Comparison of ENCODE assay signal across 28 cellular contexts in the genomic region with DNA sequence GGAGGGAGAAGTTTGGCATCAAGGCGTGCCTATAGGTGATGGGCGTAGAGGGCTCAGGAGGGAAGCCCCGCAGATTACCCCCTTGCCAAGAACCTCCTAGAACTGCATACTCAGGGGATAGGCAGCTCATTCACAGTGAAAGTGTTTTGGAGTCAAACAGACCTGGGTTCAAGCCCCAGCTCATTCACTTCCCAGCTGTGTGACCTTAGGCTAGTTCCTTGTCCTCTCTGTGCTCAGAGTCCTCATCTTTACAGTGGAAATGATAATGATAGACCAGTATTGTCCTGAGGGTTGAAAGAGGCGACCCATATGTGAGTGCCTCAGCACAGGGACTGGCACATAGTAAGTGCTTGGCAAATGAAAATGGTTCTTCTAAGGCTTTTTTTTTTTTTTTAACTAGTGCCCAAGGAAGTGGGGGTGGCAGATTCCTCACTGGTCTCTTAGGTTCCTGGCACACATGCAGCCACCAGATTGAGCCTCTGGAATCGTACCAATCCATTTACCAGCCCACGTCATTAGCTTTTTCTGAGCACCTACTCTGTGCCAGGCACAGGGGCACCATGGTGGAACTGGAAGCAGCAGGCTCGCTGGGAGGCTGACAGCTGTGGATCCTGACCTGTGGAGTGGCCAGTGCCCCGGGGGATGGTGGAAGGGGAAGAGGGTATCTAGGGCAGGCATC.
DNase-seq lines count a peak whose midpoint lies in the region; ATAC-seq and TF ChIP-seq lines count a peak whose summit lies in the region.
"Had no signal": no experiment of that assay in that cellular context is flagged by ENCODE, and none has a peak within 500 bp of the region (broad histone marks: within the 10 kb centered on the region; RNA-seq: fewer than 3 reads in every experiment).

No MANE protein-coding gene starts in this region.

- TF ChIP-seq POLR2A in stomach (IDR thresholded peaks at IDR 0.05), result no peak

- H3K4me1 Mint-ChIP-seq in mesothelial cell of epicardium, result peaks cover 41% of the 10 kb centered on the region
- peaks cover 45% of the 10 kb centered on the region for H3K4me1 Mint-ChIP-seq in activated naive CD8-positive, alpha-beta T cell treated with anti-CD3 and anti-CD28 coated beads, Interleukin-2, amount 50 U/mL, for 24 hours

- no peak for ATAC-seq in activated naive CD8-positive, alpha-beta T cell treated with anti-CD3 and anti-CD28 coated beads, Interleukin-2, amount 50 U/mL, for 24 hours

- DNase-seq in left ventricle myocardium inferior (no peak), cardiac septum (ENCODE audit: low spot score) (no peak), mesothelial cell of epicardium (ENCODE audit: low spot score in 2 of 2, unreplicated experiment in 2 of 2) (no peak), epidermal melanocyte (ENCODE audit: insufficient read length, low spot score) (no peak), stomach (no peak)
- no peak for DNase-seq in activated naive CD8-positive, alpha-beta T cell treated with anti-CD3 and anti-CD28 coated beads, Interleukin-2, amount 50 U/mL, for 24 hours
- DNase-seq in activated effector memory CD4-positive, alpha-beta T cell treated with anti-CD3 and anti-CD28 coated beads, Interleukin-2, amount 50 U/mL, for 16 hours, result no peak
- DNase-seq: activated CD4-positive, alpha-beta memory T cell treated with anti-CD3 and anti-CD28 coated beads, Interleukin-2, amount 10 ng/mL, durations not matched to agents 7 days and 5 days; activated CD4-positive, CD25-positive, alpha-beta regulatory T cell treated with anti-CD3 and anti-CD28 coated beads, Interleukin-2, amount 50 U/mL, for 72 hours; activated gamma-delta T cell; central memory CD4-positive, alpha-beta T cell; DMS53; esophagus squamous epithelium; foreskin melanocyte; GDM1; HCEC 1CT; heart left ventricle; islet precursor cell; midbrain; naive B cell; NCI-H1092; NCI-H1694; NCI-H748 treated with DMSO at 0.1 percent for 48 hours; Peyer's patch; SIG-M5; stimulated activated CD4-positive, alpha-beta T cell treated with anti-CD3 and anti-CD28 coated beads, Interleukin-4, amount 100 ng/mL, for 24 hours had no signal

- H3K9me3 Mint-ChIP-seq in mesothelial cell of epicardium, result no peaks in the 10 kb centered on the region
- H3K9me3 Mint-ChIP-seq in activated naive CD8-positive, alpha-beta T cell treated with anti-CD3 and anti-CD28 coated beads, Interleukin-2, amount 50 U/mL, for 24 hours, result no peaks in the 10 kb centered on the region
- H3K9me3 Mint-ChIP-seq: activated CD4-positive, alpha-beta memory T cell treated with anti-CD3 and anti-CD28 coated beads, Interleukin-2, amount 10 ng/mL, durations not matched to agents 7 days and 5 days; IgD-negative memory B cell; naive B cell had no signal

- H3K27ac ChIP-seq in left ventricle myocardium inferior (replicated peaks) (peak overlapping the region; percentile 68), angular gyrus (ENCODE audit: low read depth, low read length) (peak overlapping the region; percentile 51), stomach (no peak overlapping the region)
- H3K27ac ChIP-seq: esophagus squamous epithelium, Peyer's patch had no signal

- H3K27me3 ChIP-seq in left ventricle myocardium inferior (ENCODE audit: low read depth) (no peaks in the 10 kb centered on the region), stomach (no peaks in the 10 kb centered on the region)
- H3K27me3 ChIP-seq: esophagus squamous epithelium, heart left ventricle, Peyer's patch had no signal

- no peak for TF ChIP-seq CTCF in left ventricle myocardium inferior (IDR thresholded peaks at IDR 0.05; ENCODE audit: borderline replicate concordance)
- TF ChIP-seq CTCF in mesothelial cell of epicardium (IDR thresholded peaks at IDR 0.05; ENCODE audit: unreplicated experiment), result no peak
- TF ChIP-seq CTCF in stomach (IDR thresholded peaks at IDR 0.05), result no peak

- H3K27me3 Mint-ChIP-seq in mesothelial cell of epicardium (ENCODE audit: low read depth), result no peaks in the 10 kb centered on the region
- no peaks in the 10 kb centered on the region for H3K27me3 Mint-ChIP-seq in activated naive CD8-positive, alpha-beta T cell treated with anti-CD3 and anti-CD28 coated beads, Interleukin-2, amount 50 U/mL, for 24 hours
- H3K27me3 Mint-ChIP-seq: activated CD4-positive, alpha-beta memory T cell treated with anti-CD3 and anti-CD28 coated beads, Interleukin-2, amount 10 ng/mL, durations not matched to agents 7 days and 5 days; IgD-negative memory B cell; naive B cell had no signal

- intact Hi-C loops in left ventricle myocardium inferior (cut with micrococcal nuclease), result no loop called here
- intact Hi-C loops in cardiac septum (cut with DNase I), result no loop called here
- intact Hi-C loops in stomach (cut with DNase I; ENCODE audit: low total_unique reads), result no loop called here

- H3K9me3 ChIP-seq in left ventricle myocardium inferior (replicated peaks) (no peaks in the 10 kb centered on the region), stomach (no peaks in the 10 kb centered on the region)
- H3K9me3 ChIP-seq: esophagus squamous epithelium, heart left ventricle, Peyer's patch had no signal

- H3K36me3 ChIP-seq in left ventricle myocardium inferior (no peaks in the 10 kb centered on the region), stomach (peaks cover 0 to 16% (median 2%) of the 10 kb centered on the region in 4 donors)
- H3K36me3 ChIP-seq: Peyer's patch had no signal

- peak overlapping the region; percentile 68 for H3K27ac Mint-ChIP-seq in mesothelial cell of epicardium
- H3K27ac Mint-ChIP-seq in activated naive CD8-positive, alpha-beta T cell treated with anti-CD3 and anti-CD28 coated beads, Interleukin-2, amount 50 U/mL, for 24 hours, result no peak overlapping the region
- H3K27ac Mint-ChIP-seq: activated CD4-positive, alpha-beta memory T cell treated with anti-CD3 and anti-CD28 coated beads, Interleukin-2, amount 10 ng/mL, durations not matched to agents 7 days and 5 days; IgD-negative memory B cell; naive B cell had no signal

- no peak for TF ChIP-seq EP300 in stomach (IDR thresholded peaks at IDR 0.05)

- H3K4me1 ChIP-seq in left ventricle myocardium inferior, result peaks cover 86% of the 10 kb centered on the region
- peaks cover 3 to 50% (median 27%) of the 10 kb centered on the region in 4 donors for H3K4me1 ChIP-seq in stomach

- H3K4me3 ChIP-seq in left ventricle myocardium inferior, result no peak overlapping the region
- H3K4me3 ChIP-seq in stomach, result no peak overlapping the region
- H3K4me3 ChIP-seq: esophagus squamous epithelium, heart left ventricle, Peyer's patch had no signal

- WGBS in stomach, 5 donors, result 85 to 88% (median 86%) methylated on average over 8 of the region's 8 CpGs

- H3K36me3 Mint-ChIP-seq in mesothelial cell of epicardium, result peaks cover 9% of the 10 kb centered on the region
- no peaks in the 10 kb centered on the region for H3K36me3 Mint-ChIP-seq in activated naive CD8-positive, alpha-beta T cell treated with anti-CD3 and anti-CD28 coated beads, Interleukin-2, amount 50 U/mL, for 24 hours (ENCODE audit: low read depth)
- H3K36me3 Mint-ChIP-seq: naive B cell had no signal

- no peak overlapping the region for H3K4me3 Mint-ChIP-seq in mesothelial cell of epicardium
- H3K4me3 Mint-ChIP-seq in activated naive CD8-positive, alpha-beta T cell treated with anti-CD3 and anti-CD28 coated beads, Interleukin-2, amount 50 U/mL, for 24 hours, result no peak overlapping the region
- H3K4me3 Mint-ChIP-seq: activated CD4-positive, alpha-beta memory T cell treated with anti-CD3 and anti-CD28 coated beads, Interleukin-2, amount 10 ng/mL, durations not matched to agents 7 days and 5 days; IgD-negative memory B cell; naive B cell had no signal

Comparison
In these comparisons a context has a peak if more than half of its experiments do, and no peak if none do; other contexts are left out.
1. H3K27ac ChIP-seq: peak in left ventricle myocardium inferior (single experiment) and angular gyrus (single experiment); none in stomach (0 of 5).